In genomic region chr1:11157867-11158266, GRCh38 we compare ENCODE assay signal across 9 cellular contexts. TPM values are rescaled to one million over a fixed set of nuclear protein-coding genes. Genes with fewer than 3 reads are reported as not detected.
DNase-seq lines count a peak whose midpoint lies in the region; ATAC-seq lines count a peak whose summit lies in the region.
"Had no signal": no experiment of that assay in that cellular context is flagged by ENCODE, and none has a peak within 500 bp of the region (broad histone marks: within the 10 kb centered on the region; RNA-seq: fewer than 3 reads in every experiment).

No MANE protein-coding gene starts in this region.

- peaks cover 44% of the 10 kb centered on the region for H3K36me3 ChIP-seq in SJSA1
- H3K36me3 ChIP-seq in skeletal muscle tissue (ENCODE audit: control insufficient read depth in 3 of 3, insufficient read depth in 3 of 3, low read length in 3 of 3) = peaks cover 0 to 24% (median 0%) of the 10 kb centered on the region in 3 donors

- H3K4me3 ChIP-seq in SJSA1 (no peak overlapping the region), skeletal muscle tissue (ENCODE audit: low read length in 3 of 3) (no peak overlapping the region)

- H3K4me1 ChIP-seq in SJSA1 (replicated peaks) = peaks cover 18% of the 10 kb centered on the region
- H3K4me1 ChIP-seq in skeletal muscle tissue (ENCODE audit: control insufficient read depth in 3 of 3, insufficient read depth in 3 of 3, low read length in 3 of 3) = peaks cover 27 to 31% (median 28%) of the 10 kb centered on the region in 3 donors

- no peak for ATAC-seq in HG03354 (IDR thresholded peaks at IDR 0.05; ENCODE audit: poor library complexity, severe bottlenecking, unreplicated experiment)

- peak overlapping the region; percentile 6 to 47 (median 33) for H3K9ac ChIP-seq in skeletal muscle tissue (ENCODE audit: low read depth in 1 of 3, low read length in 3 of 3)

- H3K9me3 ChIP-seq in SJSA1 (replicated peaks) (no peaks in the 10 kb centered on the region), skeletal muscle tissue (ENCODE audit: control insufficient read depth in 3 of 3, low read length in 3 of 3) (no peaks in the 10 kb centered on the region)

- H3K27ac ChIP-seq in SJSA1 (peak overlapping the region; percentile 61), skeletal muscle tissue (ENCODE audit: low read depth, low read length) (peak overlapping the region; percentile 94)

- DNase-seq in HT1080 (ENCODE audit: low read depth) (peak; percentile 42), SJSA1 (ENCODE audit: low read depth in 1 of 2, low spot score in 2 of 2) (no peak), fibroblast of the conjunctiva (ENCODE audit: low read depth) (peak; percentile 86), SW480 (ENCODE audit: low spot score) (no peak), HUDEP-2 (lab: John Stamatoyannopoulos, UW; ENCODE audit: unreplicated experiment in 76 of 76) (no peak), ecto neural progenitor cell (ENCODE audit: low spot score) (no peak)

- no peaks in the 10 kb centered on the region for H3K27me3 ChIP-seq in SJSA1 (replicated peaks)
- H3K27me3 ChIP-seq in skeletal muscle tissue (ENCODE audit: control insufficient read depth in 3 of 3, insufficient read depth in 3 of 3, low read length in 3 of 3) = no peaks in the 10 kb centered on the region

RNA-seq across cellular contexts. Expression of gene ANGPTL7, which starts 31.3 kb away (rescaled TPM):
- total RNA-seq in HT1080 (2014; rRNA removed; shearing (Covaris generic)) = not detected in 2 replicates
- polyA plus RNA-seq in HT1080 (2015; cell fraction: cytosol; rRNA removed) = not detected in 2 replicates
- not detected in 2 replicates for polyA plus RNA-seq in HT1080 (2015; cell fraction: nucleus; rRNA removed)
- not detected in 2 replicates for total RNA-seq in SJSA1 (2014; rRNA removed; shearing (Covaris generic))
- 5.2 TPM for total RNA-seq in skeletal muscle tissue
- polyA plus RNA-seq: neural cell had no signal

RNA-seq across cellular contexts. Expression of gene EXOSC10, which starts 58.2 kb away (rescaled TPM):
- 80.8 and 84.8 TPM in 2 replicates for total RNA-seq in HT1080 (2014; rRNA removed; shearing (Covaris generic))
- 51.3 and 54.4 TPM in 2 replicates for polyA plus RNA-seq in HT1080 (2015; cell fraction: cytosol; rRNA removed)
- polyA plus RNA-seq in HT1080 (2015; cell fraction: nucleus; rRNA removed) = 183 and 203 TPM in 2 replicates
- total RNA-seq in SJSA1 (2014; rRNA removed; shearing (Covaris generic)) = 72.4 and 73.4 TPM in 2 replicates
- 28.2 TPM for total RNA-seq in skeletal muscle tissue

Comparison
In these comparisons a context has a peak if more than half of its experiments do, and no peak if none do; other contexts are left out.
1. DNase-seq: peak in HT1080 (single experiment) and fibroblast of the conjunctiva (single experiment); none in SJSA1 (0 of 2), SW480 (single experiment), HUDEP-2 (0 of 76) and ecto neural progenitor cell (single experiment).